In genomic region chr9:34072410-34072809, GRCh38 we compare ENCODE assay signal across 11 cellular contexts. TPM values are rescaled to one million over a fixed set of nuclear protein-coding genes. Genes with fewer than 3 reads are reported as not detected.
DNase-seq lines count a peak whose midpoint lies in the region; ATAC-seq and TF ChIP-seq lines count a peak whose summit lies in the region.
"Had no signal": no experiment of that assay in that cellular context is flagged by ENCODE, and none has a peak within 500 bp of the region (broad histone marks: within the 10 kb centered on the region; RNA-seq: fewer than 3 reads in every experiment).

No MANE protein-coding gene starts in this region.

- H3K4me1 ChIP-seq in fibroblast of lung (ENCODE audit: control insufficient read depth, extremely low read depth, insufficient read depth, low read length) (peaks cover 14% of the 10 kb centered on the region), psoas muscle (peaks cover 30% of the 10 kb centered on the region)

- H3K9ac ChIP-seq in fibroblast of lung (ENCODE audit: insufficient read depth, low read length), result no peak overlapping the region

- H3K27ac ChIP-seq in fibroblast of lung (ENCODE audit: insufficient read depth, low read length) (no peak overlapping the region), psoas muscle (peak overlapping the region; percentile 86)
- H3K27ac ChIP-seq: tibial artery had no signal

- peak overlapping the region; percentile 47 for H2AFZ ChIP-seq in fibroblast of lung (ENCODE audit: low read length)

- in situ Hi-C loops in GM13976 (cut with MboI; ENCODE audit: low sequenced_read_pairs, unreplicated experiment), result no loop called here

- no peaks in the 10 kb centered on the region for H4K20me1 ChIP-seq in fibroblast of lung (ENCODE audit: control insufficient read depth, extremely low read depth, insufficient read depth, low read length)

- H3K79me2 ChIP-seq in fibroblast of lung (ENCODE audit: control insufficient read depth, insufficient read depth, low read length), result no peaks in the 10 kb centered on the region

- 67 to 88% (median 72%) methylated on average over 2 of the region's 2 CpGs for WGBS in psoas muscle, 3 donors

- peak overlapping the region; percentile 64 for H3K4me2 ChIP-seq in fibroblast of lung (ENCODE audit: extremely low read depth, insufficient read depth, low read length)

- H3K27me3 ChIP-seq in fibroblast of lung (ENCODE audit: control insufficient read depth, insufficient read depth, low read length), result no peaks in the 10 kb centered on the region
- H3K27me3 ChIP-seq in psoas muscle (ENCODE audit: insufficient read depth in 3 of 3, low read length in 2 of 3), result no peaks in the 10 kb centered on the region
- H3K27me3 ChIP-seq: tibial artery had no signal

- H3K9me3 ChIP-seq in fibroblast of lung (ENCODE audit: control insufficient read depth, insufficient read depth, low read depth, low read length) (no peaks in the 10 kb centered on the region), psoas muscle (no peaks in the 10 kb centered on the region)
- H3K9me3 ChIP-seq: tibial artery had no signal

- DNase-seq in DMS79 treated with DMSO at 0.1 percent for 48 hours (lab: John Stamatoyannopoulos, UW) (peak; percentile 92), NCI-H510A (lab: John Stamatoyannopoulos, UW) (peak; percentile 3), fibroblast of lung (ENCODE audit: low read depth in 2 of 2) (no peak), psoas muscle (no peak), GM13976 (ENCODE audit: low spot score) (no peak), sciatic nerve (ENCODE audit: low spot score) (no peak), RPMI8226 (no peak)
- DNase-seq: activated T-cell treated with anti-CD3 and anti-CD28 coated beads, Interleukin-2, amount 50 U/mL, for 72 hours; CD8-positive, alpha-beta memory T cell; tibial artery had no signal

- TF ChIP-seq CTCF in fibroblast of lung (conservative IDR thresholded peaks at IDR 0.05 in 1 of 2, IDR thresholded peaks at IDR 0.05 in 1 of 2; ENCODE audit: low read depth in 1 of 2, low read length in 2 of 2) (no peak), psoas muscle (IDR thresholded peaks at IDR 0.05) (no peak), GM13976 (IDR thresholded peaks at IDR 0.05; ENCODE audit: borderline replicate concordance, control extremely low read depth, extremely low read depth, insufficient read depth, missing control alignments) (no peak)

- ATAC-seq in psoas muscle, result peak in 2 of 4 donors; percentile 2 to 62
- ATAC-seq in HG03108 (IDR thresholded peaks at IDR 0.05; ENCODE audit: unreplicated experiment), result no peak
- ATAC-seq in sciatic nerve, result no peak
- ATAC-seq: activated T-cell treated with anti-CD3 and anti-CD28 coated beads, Interleukin-2, amount 50 U/mL, for 72 hours had no signal

- no peak overlapping the region for H3K4me3 ChIP-seq in fibroblast of lung (replicated peaks in 1 of 4; ENCODE audit: control extremely low read depth in 1 of 4, insufficient read depth in 1 of 4, low read depth in 3 of 4, low read length in 4 of 4)
- H3K4me3 ChIP-seq in psoas muscle, result no peak overlapping the region
- H3K4me3 ChIP-seq: tibial artery had no signal

- H3K36me3 ChIP-seq in fibroblast of lung (ENCODE audit: control insufficient read depth, insufficient read depth, low read length), result no peaks in the 10 kb centered on the region
- no peaks in the 10 kb centered on the region for H3K36me3 ChIP-seq in psoas muscle (ENCODE audit: insufficient read depth in 1 of 2, low read depth in 1 of 2)
- H3K36me3 ChIP-seq: tibial artery had no signal

- intact Hi-C loops in psoas muscle (cut with DNase I), result loop anchor here (5.0 to 10.0 kb wide), 4 partner anchors 50 to 258 kb away; partner anchors contain the start of gene UBE2R2 (in 1 of the 2)
- intact Hi-C loops in sciatic nerve (cut with DNase I), result no loop called here

RNA-seq across cellular contexts. Expression of gene UBAP2, which starts 23.7 kb away (rescaled TPM):
- total RNA-seq in fibroblast of lung (19.5 and 20.6 TPM in 2 replicates), psoas muscle (10 to 100 TPM; 31.5 to 46.3 (median 44.2) TPM), sciatic nerve (54.0 TPM)
- polyA plus RNA-seq in fibroblast of lung (10.2 and 15.9 TPM in 2 replicates), psoas muscle (10 to 100 TPM; 14.4 to 18.7 (median 18.1) TPM)
- 17.1 and 21.7 TPM in 2 replicates for polyA plus RNA-seq in fibroblast of lung (2012)
- polyA minus RNA-seq in fibroblast of lung (ENCODE audit: low replicate concordance), result 42.3 and 52.3 TPM in 2 replicates

RNA-seq across cellular contexts. Expression of gene DCAF12, which starts 54.1 kb away (rescaled TPM):
- 9.7 and 10.8 TPM in 2 replicates for total RNA-seq in fibroblast of lung
- polyA plus RNA-seq in fibroblast of lung, result 25.4 and 26.3 TPM in 2 replicates
- 10.5 and 12.3 TPM in 2 replicates for polyA plus RNA-seq in fibroblast of lung (2012)
- polyA minus RNA-seq in fibroblast of lung (ENCODE audit: low replicate concordance), result 18.0 and 55.5 TPM in 2 replicates
- 10 to 100 TPM; 18.0 to 27.1 (median 23.3) TPM for total RNA-seq in psoas muscle
- polyA plus RNA-seq in psoas muscle, result 10 to 100 TPM; 15.8 to 38.0 (median 18.1) TPM
- total RNA-seq in sciatic nerve, result 54.9 TPM

Comparison
In these comparisons a context has a peak if more than half of its experiments do, and no peak if none do; other contexts are left out.
1. DNase-seq: peak in DMS79 treated with DMSO at 0.1 percent for 48 hours (single experiment) and NCI-H510A (single experiment); none in fibroblast of lung (0 of 2), psoas muscle (0 of 2), GM13976 (single experiment), sciatic nerve (single experiment) and RPMI8226 (single experiment).